Comparison of ENCODE assay signal across 21 cellular contexts in the genomic region with DNA sequence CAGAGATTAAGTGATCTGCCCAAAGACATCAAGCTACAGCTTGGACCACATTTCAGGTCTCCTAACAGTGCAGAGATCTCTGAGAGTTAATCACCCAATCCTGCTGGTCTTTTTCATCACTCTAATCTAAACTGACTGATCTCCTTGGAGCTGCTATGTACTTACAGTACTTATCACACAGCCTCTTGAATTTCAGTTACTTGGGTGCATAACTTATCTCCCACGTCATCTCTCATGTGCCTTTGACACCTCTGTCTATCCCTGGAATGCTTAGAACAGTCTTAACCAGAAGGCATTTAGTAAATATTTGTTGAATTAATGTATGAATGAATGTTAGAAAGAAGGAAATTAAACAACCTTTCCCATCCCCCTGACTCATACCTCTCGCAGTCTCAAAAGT.
DNase-seq lines count a peak whose midpoint lies in the region; ATAC-seq and TF ChIP-seq lines count a peak whose summit lies in the region.
"Had no signal": no experiment of that assay in that cellular context is flagged by ENCODE, and none has a peak within 500 bp of the region (broad histone marks: within the 10 kb centered on the region; RNA-seq: fewer than 3 reads in every experiment).

No MANE protein-coding gene starts in this region.

- H3K36me3 Mint-ChIP-seq in activated T-cell treated with anti-CD3 and anti-CD28 coated beads, Interleukin-2, amount 50 U/mL, for 72 hours (ENCODE audit: insufficient read depth in 2 of 2) = no peaks in the 10 kb centered on the region
- H3K36me3 Mint-ChIP-seq in central memory CD8-positive, alpha-beta T cell (ENCODE audit: insufficient read depth) = peaks cover 3% of the 10 kb centered on the region
- H3K36me3 Mint-ChIP-seq in immature natural killer cell = peaks cover 0 to 8% (median 0%) of the 10 kb centered on the region in 3 donors

- no peak for TF ChIP-seq CTCF in retinal pigment epithelial cell (conservative IDR thresholded peaks at IDR 0.05; ENCODE audit: low read depth, low read length)

- DNase-seq in activated T-cell treated with anti-CD3 and anti-CD28 coated beads, Interleukin-2, amount 50 U/mL, for 72 hours = no peak
- no peak for DNase-seq in activated T-cell treated with anti-CD3 and anti-CD28 coated beads, Interleukin-2, amount 50 U/mL, for 1 hour
- DNase-seq in OCI-M1 (lab: John Stamatoyannopoulos, UW) (peak; percentile 19), retinal pigment epithelial cell (ENCODE audit: low read depth) (peak; percentile 99), globus pallidus (ENCODE audit: low spot score) (no peak), cerebellar nuclear complex (lab: John Stamatoyannopoulos, UW) (no peak), immature natural killer cell (no peak)
- DNase-seq in central memory CD8-positive, alpha-beta T cell (ENCODE audit: low spot score in 2 of 2) = no peak
- DNase-seq: activated CD8-positive, alpha-beta memory T cell treated with anti-CD3 and anti-CD28 coated beads, Interleukin-2, amount 10 ng/mL, durations not matched to agents 7 days and 5 days; activated naive CD4-positive, alpha-beta T cell treated with Interleukin-2 at 50 U/mL for 16 hours; body of pancreas; dorsolateral prefrontal cortex; H7; NCI-H2029 treated with DMSO at 0.1 percent for 48 hours; NCI-H69; nucleus accumbens; stimulated activated CD4-positive, alpha-beta T cell treated with anti-CD3 and anti-CD28 coated beads, Interleukin-2, amount 100 ng/mL, for 24 hours; T-cell had no signal

- H3K4me1 Mint-ChIP-seq in activated T-cell treated with anti-CD3 and anti-CD28 coated beads, Interleukin-2, amount 50 U/mL, for 72 hours (ENCODE audit: low read depth) = peaks cover 26% of the 10 kb centered on the region
- peaks cover 56% of the 10 kb centered on the region for H3K4me1 Mint-ChIP-seq in central memory CD8-positive, alpha-beta T cell
- peaks cover 49 to 68% of the 10 kb centered on the region in 2 donors for H3K4me1 Mint-ChIP-seq in immature natural killer cell

- H3K4me3 ChIP-seq in retinal pigment epithelial cell (ENCODE audit: low read length) = no peak overlapping the region
- H3K4me3 ChIP-seq: body of pancreas, dorsolateral prefrontal cortex, hepatocyte had no signal

- H3K27me3 Mint-ChIP-seq in activated T-cell treated with anti-CD3 and anti-CD28 coated beads, Interleukin-2, amount 50 U/mL, for 72 hours (ENCODE audit: low read depth) = no peaks in the 10 kb centered on the region
- no peaks in the 10 kb centered on the region for H3K27me3 Mint-ChIP-seq in central memory CD8-positive, alpha-beta T cell
- no peaks in the 10 kb centered on the region for H3K27me3 Mint-ChIP-seq in immature natural killer cell (ENCODE audit: low read depth in 3 of 3)
- H3K27me3 Mint-ChIP-seq: activated CD8-positive, alpha-beta memory T cell treated with anti-CD3 and anti-CD28 coated beads, Interleukin-2, amount 10 ng/mL, durations not matched to agents 7 days and 5 days; T-cell had no signal

- no peak for ATAC-seq in activated T-cell treated with anti-CD3 and anti-CD28 coated beads, Interleukin-2, amount 50 U/mL, for 72 hours (replicated peaks in 1 of 2)
- ATAC-seq in central memory CD8-positive, alpha-beta T cell (replicated peaks; ENCODE audit: extremely low read depth, poor library complexity, severe bottlenecking) = no peak
- ATAC-seq: activated CD4-positive, CD25-positive, alpha-beta regulatory T cell treated with anti-CD3 and anti-CD28 coated beads, Interleukin-2, amount 50 U/mL, for 24 hours; activated CD8-positive, alpha-beta memory T cell treated with anti-CD3 and anti-CD28 coated beads, Interleukin-2, amount 10 ng/mL, durations not matched to agents 7 days and 5 days; body of pancreas; sciatic nerve; T-cell had no signal

- H3K27ac Mint-ChIP-seq in activated T-cell treated with anti-CD3 and anti-CD28 coated beads, Interleukin-2, amount 50 U/mL, for 72 hours = peak overlapping the region; percentile 10
- H3K27ac Mint-ChIP-seq in central memory CD8-positive, alpha-beta T cell (ENCODE audit: low read depth) = peak overlapping the region; percentile 56
- H3K27ac Mint-ChIP-seq in immature natural killer cell = peak overlapping the region in 2 of 6 donors; percentile 5 to 25
- H3K27ac Mint-ChIP-seq: activated CD8-positive, alpha-beta memory T cell treated with anti-CD3 and anti-CD28 coated beads, Interleukin-2, amount 10 ng/mL, durations not matched to agents 7 days and 5 days had no signal

- no peak overlapping the region for H3K4me3 Mint-ChIP-seq in activated T-cell treated with anti-CD3 and anti-CD28 coated beads, Interleukin-2, amount 50 U/mL, for 72 hours
- H3K4me3 Mint-ChIP-seq in central memory CD8-positive, alpha-beta T cell = no peak overlapping the region
- no peak overlapping the region for H3K4me3 Mint-ChIP-seq in immature natural killer cell
- H3K4me3 Mint-ChIP-seq: activated CD8-positive, alpha-beta memory T cell treated with anti-CD3 and anti-CD28 coated beads, Interleukin-2, amount 10 ng/mL, durations not matched to agents 7 days and 5 days; T-cell had no signal

- H3K9me3 Mint-ChIP-seq in activated T-cell treated with anti-CD3 and anti-CD28 coated beads, Interleukin-2, amount 50 U/mL, for 72 hours = no peaks in the 10 kb centered on the region
- H3K9me3 Mint-ChIP-seq in central memory CD8-positive, alpha-beta T cell = no peaks in the 10 kb centered on the region
- H3K9me3 Mint-ChIP-seq in immature natural killer cell = no peaks in the 10 kb centered on the region
- H3K9me3 Mint-ChIP-seq: T-cell had no signal

Comparison
In these comparisons a context has a peak if more than half of its experiments do, and no peak if none do; other contexts are left out.
1. DNase-seq: peak in OCI-M1 (single experiment) and retinal pigment epithelial cell (single experiment); none in activated T-cell treated with anti-CD3 and anti-CD28 coated beads, Interleukin-2, amount 50 U/mL, for 72 hours (0 of 2), activated T-cell treated with anti-CD3 and anti-CD28 coated beads, Interleukin-2, amount 50 U/mL, for 1 hour (single experiment), central memory CD8-positive, alpha-beta T cell (0 of 2), globus pallidus (single experiment), cerebellar nuclear complex (0 of 2) and immature natural killer cell (0 of 3).